Comparison of ENCODE assay signal across 14 cellular contexts in genomic region chr20:25301357-25301920, GRCh38. TPM values are rescaled to one million over a fixed set of nuclear protein-coding genes. Genes with fewer than 3 reads are reported as not detected.
DNase-seq lines count a peak whose midpoint lies in the region; ATAC-seq and TF ChIP-seq lines count a peak whose summit lies in the region.
"Had no signal": no experiment of that assay in that cellular context is flagged by ENCODE, and none has a peak within 500 bp of the region (broad histone marks: within the 10 kb centered on the region; RNA-seq: fewer than 3 reads in every experiment).

No MANE protein-coding gene starts in this region.

- H3K4me3 Mint-ChIP-seq in HFFc6, result no peak overlapping the region
- H3K4me3 Mint-ChIP-seq in CD8-positive, alpha-beta memory T cell, result no peak overlapping the region
- H3K4me3 Mint-ChIP-seq: activated CD4-positive, alpha-beta memory T cell treated with anti-CD3 and anti-CD28 coated beads, Interleukin-2, amount 10 ng/mL, durations not matched to agents 7 days and 5 days had no signal

- H3K4me1 Mint-ChIP-seq in HFFc6 (ENCODE audit: low read depth), result peaks cover 23% of the 10 kb centered on the region
- H3K4me1 Mint-ChIP-seq in CD8-positive, alpha-beta memory T cell, result no peaks in the 10 kb centered on the region

- H3K4me2 ChIP-seq in neuronal stem cell (ENCODE audit: insufficient read depth, low read length, poor library complexity, severe bottlenecking), result no peak overlapping the region

- H3K27me3 ChIP-seq in foreskin keratinocyte, result no peaks in the 10 kb centered on the region
- H3K27me3 ChIP-seq in neuronal stem cell (ENCODE audit: control insufficient read depth in 3 of 3, insufficient read depth in 3 of 3, low read depth in 1 of 3, low read length in 3 of 3), result no peaks in the 10 kb centered on the region
- H3K27me3 ChIP-seq in CD8-positive, alpha-beta memory T cell (ENCODE audit: insufficient read depth, low read length, poor library complexity, severe bottlenecking), result no peaks in the 10 kb centered on the region
- H3K27me3 ChIP-seq: tibial nerve had no signal

- peaks cover 8% of the 10 kb centered on the region for H3K27me3 Mint-ChIP-seq in HFFc6 (ENCODE audit: insufficient read depth)
- H3K27me3 Mint-ChIP-seq in CD8-positive, alpha-beta memory T cell, result no peaks in the 10 kb centered on the region
- H3K27me3 Mint-ChIP-seq: activated CD4-positive, alpha-beta memory T cell treated with anti-CD3 and anti-CD28 coated beads, Interleukin-2, amount 10 ng/mL, durations not matched to agents 7 days and 5 days had no signal

- H3K27ac ChIP-seq in RWPE1 (peak overlapping the region; percentile 73), foreskin keratinocyte (no peak overlapping the region), neuronal stem cell (replicated peaks; ENCODE audit: low read length) (no peak overlapping the region)
- no peak overlapping the region for H3K27ac ChIP-seq in CD8-positive, alpha-beta memory T cell (ENCODE audit: low read depth, low read length)
- H3K27ac ChIP-seq: C4-2B had no signal

- no CpG with 5 or more reads among the region's 9 CpGs for WGBS in neuronal stem cell (ENCODE audit: extremely low coverage in 2 of 2, insufficient read length in 2 of 2, insufficient replicate concordance in 1 of 2), 2 donors

- H3K23ac ChIP-seq in neuronal stem cell (ENCODE audit: low read depth, low read length, poor library complexity), result peak overlapping the region; percentile 67

- no peak overlapping the region for H3K4me3 ChIP-seq in neuronal stem cell (ENCODE audit: low read length in 2 of 2)
- H3K4me3 ChIP-seq in CD8-positive, alpha-beta memory T cell (ENCODE audit: low read length), result no peak overlapping the region
- H3K4me3 ChIP-seq: tibial nerve had no signal

- H3K79me1 ChIP-seq in neuronal stem cell (ENCODE audit: low read depth, low read length), result no peaks in the 10 kb centered on the region

- H3K14ac ChIP-seq in neuronal stem cell (ENCODE audit: low read length), result peak overlapping the region; percentile 56

- ATAC-seq in foreskin keratinocyte (peak; percentile 31), GM18519 (IDR thresholded peaks at IDR 0.05; ENCODE audit: low FRiP score, unreplicated experiment) (no peak)

- no peak overlapping the region for H2AFZ ChIP-seq in neuronal stem cell (ENCODE audit: low read length)

- peaks cover 24 to 69% of the 10 kb centered on the region in 2 donors for H3K36me3 ChIP-seq in neuronal stem cell (replicated peaks in 1 of 2; ENCODE audit: control insufficient read depth in 2 of 2, insufficient read depth in 2 of 2, low read length in 2 of 2)
- no peaks in the 10 kb centered on the region for H3K36me3 ChIP-seq in CD8-positive, alpha-beta memory T cell (ENCODE audit: insufficient read depth, low read length)

- peaks cover 2% of the 10 kb centered on the region; the same call in 1 of the 2 replicates for H3K36me3 Mint-ChIP-seq in HFFc6 (ENCODE audit: low read depth)
- H3K36me3 Mint-ChIP-seq in CD8-positive, alpha-beta memory T cell, result peaks cover 0 to 46% (median 0%) of the 10 kb centered on the region in 3 donors

- no peak overlapping the region for H2AK5ac ChIP-seq in neuronal stem cell (ENCODE audit: low read depth, low read length)

- no peak overlapping the region for H3K4ac ChIP-seq in neuronal stem cell (ENCODE audit: low read length)

- no peak overlapping the region for H3K18ac ChIP-seq in neuronal stem cell (ENCODE audit: low read length)

- no peak overlapping the region for H2BK120ac ChIP-seq in neuronal stem cell (ENCODE audit: low read depth, low read length)

- no peak overlapping the region for H2BK12ac ChIP-seq in neuronal stem cell (ENCODE audit: low read length)

- H4K8ac ChIP-seq in neuronal stem cell (ENCODE audit: low read depth, low read length), result no peak overlapping the region

- H3K9me3 Mint-ChIP-seq in HFFc6, result no peaks in the 10 kb centered on the region
- H3K9me3 Mint-ChIP-seq in CD8-positive, alpha-beta memory T cell, result no peaks in the 10 kb centered on the region
- H3K9me3 Mint-ChIP-seq: activated CD4-positive, alpha-beta memory T cell treated with anti-CD3 and anti-CD28 coated beads, Interleukin-2, amount 10 ng/mL, durations not matched to agents 7 days and 5 days had no signal

- H3K27ac Mint-ChIP-seq in HFFc6, result peak overlapping the region; percentile 85
- H3K27ac Mint-ChIP-seq in CD8-positive, alpha-beta memory T cell, result peak overlapping the region in 4 of 8 donors; percentile 32 to 84 (median 40)
- H3K27ac Mint-ChIP-seq: activated CD4-positive, alpha-beta memory T cell treated with anti-CD3 and anti-CD28 coated beads, Interleukin-2, amount 10 ng/mL, durations not matched to agents 7 days and 5 days had no signal

- H3K4me1 ChIP-seq in foreskin keratinocyte (no peaks in the 10 kb centered on the region), neuronal stem cell (ENCODE audit: control insufficient read depth in 2 of 2, insufficient read depth in 1 of 2, low read depth in 1 of 2, low read length in 2 of 2) (no peaks in the 10 kb centered on the region)
- no peaks in the 10 kb centered on the region for H3K4me1 ChIP-seq in CD8-positive, alpha-beta memory T cell (ENCODE audit: insufficient read depth, low read length)

- no peak overlapping the region for H3K9ac ChIP-seq in neuronal stem cell (ENCODE audit: low read depth, low read length, poor library complexity)

- DNase-seq in HFFc6 (no peak), RWPE1 (ENCODE audit: low spot score) (no peak), foreskin keratinocyte (no peak), neuronal stem cell (ENCODE audit: low spot score) (no peak), HuH-7.5 (ENCODE audit: low spot score) (no peak)
- DNase-seq in CD8-positive, alpha-beta memory T cell, result no peak
- DNase-seq: activated CD4-positive, alpha-beta memory T cell treated with anti-CD3 and anti-CD28 coated beads, Interleukin-2, amount 10 ng/mL, durations not matched to agents 7 days and 5 days; DND-41; NCI-H1105 treated with DMSO at 0.1 percent for 48 hours; stimulated activated CD4-positive, alpha-beta T cell treated with anti-CD3 and anti-CD28 coated beads, Interleukin-4, amount 100 ng/mL, for 1 hour; SW 1271 had no signal

- H3K9me3 ChIP-seq in neuronal stem cell (replicated peaks in 1 of 2; ENCODE audit: control insufficient read depth in 2 of 2, insufficient read depth in 1 of 2, low read depth in 1 of 2, low read length in 2 of 2), result no peaks in the 10 kb centered on the region
- no peaks in the 10 kb centered on the region for H3K9me3 ChIP-seq in CD8-positive, alpha-beta memory T cell (ENCODE audit: low read length)
- H3K9me3 ChIP-seq: tibial nerve had no signal

- TF ChIP-seq CTCF in HFFc6 (IDR thresholded peaks at IDR 0.05) (no peak), RWPE1 (conservative IDR thresholded peaks at IDR 0.05; ENCODE audit: low read depth) (no peak), foreskin keratinocyte (conservative IDR thresholded peaks at IDR 0.05) (no peak)

- POLR2A ChIA-PET in RWPE1 (lab: Yijun Ruan, JAX; ENCODE audit: low non-redundant PET), result no interaction called here
- POLR2A ChIA-PET in CD8-positive, alpha-beta memory T cell (lab: Charles Lee), result no interaction called here

- CTCF ChIA-PET in RWPE1 (lab: Yijun Ruan, JAX), result interaction anchor here (0.6 to 1.6 kb wide), 3 partner anchors 8 to 154 kb away, joined by 3 to 4 read pairs (median 3); no protein-coding TSS in a partner anchor
- CTCF ChIA-PET in CD8-positive, alpha-beta memory T cell (lab: Charles Lee), result no interaction called here

- H2BK15ac ChIP-seq in neuronal stem cell (ENCODE audit: low read length), result no peak overlapping the region

- peak overlapping the region; percentile 46 for H4K91ac ChIP-seq in neuronal stem cell (ENCODE audit: low read depth, low read length, poor library complexity)

- H2BK5ac ChIP-seq in neuronal stem cell (ENCODE audit: low read length), result no peak overlapping the region

RNA-seq across cellular contexts. Expression of gene PYGB, which starts 53.6 kb away (rescaled TPM):
- total RNA-seq in HFFc6 (2021; fragmentation: NEBNext Ultra II Directional; extraction: Animal tissue kit (Norgen Biotek cat#: 25700)), result 10 to 100 TPM; 65.4 to 75.6 (median 70.2) TPM
- total RNA-seq in foreskin keratinocyte, result 311 and 439 TPM in 2 replicates
- 196 and 255 TPM in 2 replicates for polyA plus RNA-seq in foreskin keratinocyte
- polyA plus RNA-seq in neuronal stem cell (2013, experiment 1 of 2), result 31.3 TPM
- 32.4 TPM for polyA plus RNA-seq in neuronal stem cell (2013, experiment 2 of 2)
- 10 to 100 TPM; 32.5 to 35.7 TPM for total RNA-seq in CD8-positive, alpha-beta memory T cell
- polyA plus RNA-seq in CD8-positive, alpha-beta memory T cell, result 35.6 TPM
